Comparison of ENCODE assay signal across 22 cellular contexts in genomic region chr10:89502556-89502955, GRCh38. TPM values are rescaled to one million over a fixed set of nuclear protein-coding genes. Genes with fewer than 3 reads are reported as not detected.
DNase-seq lines count a peak whose midpoint lies in the region; ATAC-seq, FAIRE-seq and TF ChIP-seq lines count a peak whose summit lies in the region.
"Had no signal": no experiment of that assay in that cellular context is flagged by ENCODE, and none has a peak within 500 bp of the region (broad histone marks: within the 10 kb centered on the region; RNA-seq: fewer than 3 reads in every experiment).

No MANE protein-coding gene starts in this region.

- no peak overlapping the region for H3K4me3 ChIP-seq in bronchial epithelial cell (ENCODE audit: low read depth, low read length)
- H3K4me3 ChIP-seq: ovary had no signal

- ATAC-seq in GM18520 (IDR thresholded peaks at IDR 0.05; ENCODE audit: unreplicated experiment), result no peak
- ATAC-seq: activated CD8-positive, alpha-beta T cell treated with anti-CD3 and anti-CD28 coated beads, Interleukin-2, amount 10 ng/mL, durations not matched to agents 7 days and 5 days; left colon had no signal

- no peaks in the 10 kb centered on the region for H3K27me3 ChIP-seq in bronchial epithelial cell (ENCODE audit: control insufficient read depth, insufficient read depth, low read length)
- H3K27me3 ChIP-seq: ovary had no signal

- DNase-seq in EL, result peak; percentile 70
- DNase-seq in NCI-H1694 (lab: John Stamatoyannopoulos, UW), result peak; percentile 75
- peak; percentile 79 for DNase-seq in bronchial epithelial cell (ENCODE audit: low read depth)
- DNase-seq in hepatic stellate cell (ENCODE audit: low spot score), result peak; percentile 21
- DNase-seq in activated T-cell treated with anti-CD3 and anti-CD28 coated beads, Interleukin-2, amount 50 U/mL, for 48 hours, result no peak
- DNase-seq in activated naive CD4-positive, alpha-beta T cell treated with anti-CD3 and anti-CD28 coated beads, Interleukin-2, amount 50 U/mL, for 16 hours, result no peak
- DNase-seq in activated effector memory CD4-positive, alpha-beta T cell treated with Interleukin-2 at 50 U/mL for 16 hours, result no peak
- DNase-seq: activated CD8-positive, alpha-beta T cell treated with anti-CD3 and anti-CD28 coated beads, Interleukin-2, amount 10 ng/mL, durations not matched to agents 7 days and 5 days; Calu3; cortex of kidney; erythroblast; hypothalamus; left colon; NCI-H1436; NCI-H510A; ovary; stimulated activated CD4-positive, alpha-beta T cell treated with anti-CD3 and anti-CD28 coated beads, Interleukin-12 subunit alpha, Interleukin-12 subunit beta, amount 100 ng/mL, for 4 hours; SW 1271 had no signal

- no peaks in the 10 kb centered on the region for H3K36me3 ChIP-seq in bronchial epithelial cell (ENCODE audit: control insufficient read depth, insufficient read depth, low read length)
- H3K36me3 ChIP-seq: ovary had no signal

- FAIRE-seq in bronchial epithelial cell (lab: Jason Lieb, UNC), result no peak
- FAIRE-seq: GM18507, GM19239 had no signal

- no peak for TF ChIP-seq CTCF in bronchial epithelial cell (IDR thresholded peaks at IDR 0.05; ENCODE audit: insufficient read depth, low read length, severe bottlenecking)

RNA-seq across cellular contexts. Expression of gene SLC16A12, which starts 32.8 kb away (rescaled TPM):
- not detected in 2 replicates for total RNA-seq in bronchial epithelial cell
- total RNA-seq: activated CD8-positive, alpha-beta T cell treated with anti-CD3 and anti-CD28 coated beads, Interleukin-2, amount 10 ng/mL, durations not matched to agents 7 days and 5 days; activated T-helper 2 cell treated with anti-CD3 and anti-CD28 coated beads, Interferon-gamma antibody, Interleukin-2, Interleukin-4, amounts not matched to agents 10 μg/mL and 5 μg/mL and 100 μg/mL, durations not matched to agents 14 hours and 24 hours and 36 hours had no signal

Comparison
In these comparisons a context has a peak if more than half of its experiments do, and no peak if none do; other contexts are left out.
1. DNase-seq: peak in EL (single experiment), NCI-H1694 (single experiment), bronchial epithelial cell (single experiment) and hepatic stellate cell (single experiment); none in activated T-cell treated with anti-CD3 and anti-CD28 coated beads, Interleukin-2, amount 50 U/mL, for 48 hours (0 of 2), activated naive CD4-positive, alpha-beta T cell treated with anti-CD3 and anti-CD28 coated beads, Interleukin-2, amount 50 U/mL, for 16 hours (single experiment) and activated effector memory CD4-positive, alpha-beta T cell treated with Interleukin-2 at 50 U/mL for 16 hours (single experiment).